Comparison of ENCODE assay signal across 1 cellular context in genomic region chr20:50308513-50309279, GRCh38.
TF ChIP-seq lines count a peak whose summit lies in the region.

No MANE protein-coding gene starts in this region.

TF ChIP-seq in HepG2, 621 proteins besides CTCF, POLR2A, EP300 and RAD21 (continued from another document and continues in another):
- peak; percentile 76 for TF ChIP-seq ATF2 (CRISPR knock-in tag; IDR thresholded peaks at IDR 0.05)
- TF ChIP-seq SRF (IDR thresholded peaks at IDR 0.05; ENCODE audit: low read depth, low read length), result no peak
- TF ChIP-seq MLX (CRISPR knock-in tag; IDR thresholded peaks at IDR 0.05), result peak; percentile 72; the same call in 1 of the 2 replicates
- TF ChIP-seq RCOR2 (CRISPR knock-in tag; IDR thresholded peaks at IDR 0.05), result peak; percentile 37; the same call in 1 of the 2 replicates
- TF ChIP-seq YEATS4 (CRISPR knock-in tag; IDR thresholded peaks at IDR 0.05; ENCODE audit: borderline replicate concordance), result peak; percentile 64
- TF ChIP-seq THAP7 (CRISPR knock-in tag; IDR thresholded peaks at IDR 0.05), result peak; percentile 78; the same call in 1 of the 2 replicates
- TF ChIP-seq HMGA1 (CRISPR knock-in tag; conservative IDR thresholded peaks at IDR 0.05), result no peak
- peak; percentile 74; the same call in 1 of the 3 replicates for TF ChIP-seq MXI1 (IDR thresholded peaks at IDR 0.05; ENCODE audit: borderline replicate concordance, low read depth, low read length)
- no peak; the same call in 1 of the 2 replicates for TF ChIP-seq ZNF263 (CRISPR knock-in tag; IDR thresholded peaks at IDR 0.05)
- TF ChIP-seq ZNF430 (CRISPR knock-in tag; IDR thresholded peaks at IDR 0.05), result no peak
- 0 out of 2 replicates have a peak, but pooled peaks have one; percentile 30 for TF ChIP-seq ZNF383 (CRISPR knock-in tag; IDR thresholded peaks at IDR 0.05; ENCODE audit: borderline replicate concordance)
- TF ChIP-seq ARNT2 (CRISPR knock-in tag; IDR thresholded peaks at IDR 0.05; ENCODE audit: low read depth), result peak; percentile 91
- TF ChIP-seq KAT8 (CRISPR knock-in tag; IDR thresholded peaks at IDR 0.05), result peak; percentile 81
- peak; percentile 57 for TF ChIP-seq POGZ (CRISPR knock-in tag; IDR thresholded peaks at IDR 0.05)
- TF ChIP-seq, protein P1, sequence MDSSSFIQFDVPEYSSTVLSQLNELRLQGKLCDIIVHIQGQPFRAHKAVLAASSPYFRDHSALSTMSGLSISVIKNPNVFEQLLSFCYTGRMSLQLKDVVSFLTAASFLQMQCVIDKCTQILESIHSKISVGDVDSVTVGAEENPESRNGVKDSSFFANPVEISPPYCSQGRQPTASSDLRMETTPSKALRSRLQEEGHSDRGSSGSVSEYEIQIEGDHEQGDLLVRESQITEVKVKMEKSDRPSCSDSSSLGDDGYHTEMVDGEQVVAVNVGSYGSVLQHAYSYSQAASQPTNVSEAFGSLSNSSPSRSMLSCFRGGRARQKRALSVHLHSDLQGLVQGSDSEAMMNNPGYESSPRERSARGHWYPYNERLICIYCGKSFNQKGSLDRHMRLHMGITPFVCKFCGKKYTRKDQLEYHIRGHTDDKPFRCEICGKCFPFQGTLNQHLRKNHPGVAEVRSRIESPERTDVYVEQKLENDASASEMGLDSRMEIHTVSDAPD (CRISPR knock-in tag; IDR thresholded peaks at IDR 0.05), result no peak; the same call in 1 of the 2 replicates
- TF ChIP-seq SALL2 (CRISPR knock-in tag; IDR thresholded peaks at IDR 0.05), result no peak
- TF ChIP-seq MAF1 (CRISPR knock-in tag; IDR thresholded peaks at IDR 0.05; ENCODE audit: borderline replicate concordance), result no peak
- TF ChIP-seq SRSF9 (IDR thresholded peaks at IDR 0.05; ENCODE audit: borderline replicate concordance, insufficient read depth, low read depth, low read length, poor library complexity, severe bottlenecking), result no peak
- TF ChIP-seq, protein P2, sequence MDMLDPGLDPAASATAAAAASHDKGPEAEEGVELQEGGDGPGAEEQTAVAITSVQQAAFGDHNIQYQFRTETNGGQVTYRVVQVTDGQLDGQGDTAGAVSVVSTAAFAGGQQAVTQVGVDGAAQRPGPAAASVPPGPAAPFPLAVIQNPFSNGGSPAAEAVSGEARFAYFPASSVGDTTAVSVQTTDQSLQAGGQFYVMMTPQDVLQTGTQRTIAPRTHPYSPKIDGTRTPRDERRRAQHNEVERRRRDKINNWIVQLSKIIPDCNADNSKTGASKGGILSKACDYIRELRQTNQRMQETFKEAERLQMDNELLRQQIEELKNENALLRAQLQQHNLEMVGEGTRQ (IDR thresholded peaks at IDR 0.05; ENCODE audit: low read depth, low read length), result no peak
- TF ChIP-seq, protein P2 (CRISPR knock-in tag; IDR thresholded peaks at IDR 0.05; ENCODE audit: borderline replicate concordance), result no peak
- no peak for TF ChIP-seq GPN1 (CRISPR knock-in tag; IDR thresholded peaks at IDR 0.05; ENCODE audit: borderline replicate concordance)
- TF ChIP-seq GPBP1L1 (CRISPR knock-in tag; IDR thresholded peaks at IDR 0.05), result no peak
- TF ChIP-seq SAFB2 (CRISPR knock-in tag; IDR thresholded peaks at IDR 0.05; ENCODE audit: borderline replicate concordance, low read depth), result peak; percentile 32
- TF ChIP-seq NONO (IDR thresholded peaks at IDR 0.05), result no peak
- TF ChIP-seq NONO (CRISPR knock-in tag; conservative IDR thresholded peaks at IDR 0.05), result peak; percentile 75
- peak; percentile 62 for TF ChIP-seq ASH2L (IDR thresholded peaks at IDR 0.05; ENCODE audit: insufficient read length, low read depth, low read length)
- peak; percentile 87; the same call in 1 of the 2 replicates for TF ChIP-seq IRF9 (CRISPR knock-in tag; IDR thresholded peaks at IDR 0.05; ENCODE audit: borderline replicate concordance)
- no peak for TF ChIP-seq ZNF564 (CRISPR knock-in tag; IDR thresholded peaks at IDR 0.05)
- TF ChIP-seq CSRNP1 (CRISPR knock-in tag; IDR thresholded peaks at IDR 0.05), result peak; percentile 68; the same call in 1 of the 2 replicates
- TF ChIP-seq FOXJ3 (CRISPR knock-in tag; IDR thresholded peaks at IDR 0.05; ENCODE audit: borderline replicate concordance), result 0 out of 2 replicates have a peak, but pooled peaks have one; percentile 7
- no peak for TF ChIP-seq GTF3A (CRISPR knock-in tag; conservative IDR thresholded peaks at IDR 0.05)
- no peak for TF ChIP-seq ZNF468 (CRISPR knock-in tag; IDR thresholded peaks at IDR 0.05)
- 0 out of 2 replicates have a peak, but pooled peaks have one; percentile 7 for TF ChIP-seq SIX4 (CRISPR knock-in tag; IDR thresholded peaks at IDR 0.05)
- no peak for TF ChIP-seq SMARCC2 (IDR thresholded peaks at IDR 0.05)
- TF ChIP-seq ZNF124 (CRISPR knock-in tag; IDR thresholded peaks at IDR 0.05), result no peak; the same call in 1 of the 2 replicates
- TF ChIP-seq ZHX1 (CRISPR knock-in tag; IDR thresholded peaks at IDR 0.05; ENCODE audit: low read depth), result peak; percentile 98
- no peak for TF ChIP-seq CENPBD1 (CRISPR knock-in tag; IDR thresholded peaks at IDR 0.05; ENCODE audit: borderline replicate concordance, low read depth)
- TF ChIP-seq ZNF138 (CRISPR knock-in tag; IDR thresholded peaks at IDR 0.05; ENCODE audit: low read depth), result no peak
- peak; percentile 81 for TF ChIP-seq NFKBIZ (CRISPR knock-in tag; IDR thresholded peaks at IDR 0.05)
- TF ChIP-seq JARID2 (CRISPR knock-in tag; IDR thresholded peaks at IDR 0.05; ENCODE audit: insufficient replicate concordance), result peak; percentile 61
- TF ChIP-seq, protein P3, sequence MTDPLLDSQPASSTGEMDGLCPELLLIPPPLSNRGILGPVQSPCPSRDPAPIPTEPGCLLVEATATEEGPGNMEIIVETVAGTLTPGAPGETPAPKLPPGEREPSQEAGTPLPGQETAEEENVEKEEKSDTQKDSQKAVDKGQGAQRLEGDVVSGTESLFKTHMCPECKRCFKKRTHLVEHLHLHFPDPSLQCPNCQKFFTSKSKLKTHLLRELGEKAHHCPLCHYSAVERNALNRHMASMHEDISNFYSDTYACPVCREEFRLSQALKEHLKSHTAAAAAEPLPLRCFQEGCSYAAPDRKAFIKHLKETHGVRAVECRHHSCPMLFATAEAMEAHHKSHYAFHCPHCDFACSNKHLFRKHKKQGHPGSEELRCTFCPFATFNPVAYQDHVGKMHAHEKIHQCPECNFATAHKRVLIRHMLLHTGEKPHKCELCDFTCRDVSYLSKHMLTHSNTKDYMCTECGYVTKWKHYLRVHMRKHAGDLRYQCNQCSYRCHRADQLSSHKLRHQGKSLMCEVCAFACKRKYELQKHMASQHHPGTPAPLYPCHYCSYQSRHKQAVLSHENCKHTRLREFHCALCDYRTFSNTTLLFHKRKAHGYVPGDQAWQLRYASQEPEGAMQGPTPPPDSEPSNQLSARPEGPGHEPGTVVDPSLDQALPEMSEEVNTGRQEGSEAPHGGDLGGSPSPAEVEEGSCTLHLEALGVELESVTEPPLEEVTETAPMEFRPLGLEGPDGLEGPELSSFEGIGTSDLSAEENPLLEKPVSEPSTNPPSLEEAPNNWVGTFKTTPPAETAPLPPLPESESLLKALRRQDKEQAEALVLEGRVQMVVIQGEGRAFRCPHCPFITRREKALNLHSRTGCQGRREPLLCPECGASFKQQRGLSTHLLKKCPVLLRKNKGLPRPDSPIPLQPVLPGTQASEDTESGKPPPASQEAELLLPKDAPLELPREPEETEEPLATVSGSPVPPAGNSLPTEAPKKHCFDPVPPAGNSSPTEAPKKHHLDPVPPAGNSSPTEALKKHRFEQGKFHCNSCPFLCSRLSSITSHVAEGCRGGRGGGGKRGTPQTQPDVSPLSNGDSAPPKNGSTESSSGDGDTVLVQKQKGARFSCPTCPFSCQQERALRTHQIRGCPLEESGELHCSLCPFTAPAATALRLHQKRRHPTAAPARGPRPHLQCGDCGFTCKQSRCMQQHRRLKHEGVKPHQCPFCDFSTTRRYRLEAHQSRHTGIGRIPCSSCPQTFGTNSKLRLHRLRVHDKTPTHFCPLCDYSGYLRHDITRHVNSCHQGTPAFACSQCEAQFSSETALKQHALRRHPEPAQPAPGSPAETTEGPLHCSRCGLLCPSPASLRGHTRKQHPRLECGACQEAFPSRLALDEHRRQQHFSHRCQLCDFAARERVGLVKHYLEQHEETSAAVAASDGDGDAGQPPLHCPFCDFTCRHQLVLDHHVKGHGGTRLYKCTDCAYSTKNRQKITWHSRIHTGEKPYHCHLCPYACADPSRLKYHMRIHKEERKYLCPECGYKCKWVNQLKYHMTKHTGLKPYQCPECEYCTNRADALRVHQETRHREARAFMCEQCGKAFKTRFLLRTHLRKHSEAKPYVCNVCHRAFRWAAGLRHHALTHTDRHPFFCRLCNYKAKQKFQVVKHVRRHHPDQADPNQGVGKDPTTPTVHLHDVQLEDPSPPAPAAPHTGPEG (CRISPR knock-in tag; IDR thresholded peaks at IDR 0.05), result no peak
